Comparison of ENCODE assay signal across 8 cellular contexts in the genomic region with DNA sequence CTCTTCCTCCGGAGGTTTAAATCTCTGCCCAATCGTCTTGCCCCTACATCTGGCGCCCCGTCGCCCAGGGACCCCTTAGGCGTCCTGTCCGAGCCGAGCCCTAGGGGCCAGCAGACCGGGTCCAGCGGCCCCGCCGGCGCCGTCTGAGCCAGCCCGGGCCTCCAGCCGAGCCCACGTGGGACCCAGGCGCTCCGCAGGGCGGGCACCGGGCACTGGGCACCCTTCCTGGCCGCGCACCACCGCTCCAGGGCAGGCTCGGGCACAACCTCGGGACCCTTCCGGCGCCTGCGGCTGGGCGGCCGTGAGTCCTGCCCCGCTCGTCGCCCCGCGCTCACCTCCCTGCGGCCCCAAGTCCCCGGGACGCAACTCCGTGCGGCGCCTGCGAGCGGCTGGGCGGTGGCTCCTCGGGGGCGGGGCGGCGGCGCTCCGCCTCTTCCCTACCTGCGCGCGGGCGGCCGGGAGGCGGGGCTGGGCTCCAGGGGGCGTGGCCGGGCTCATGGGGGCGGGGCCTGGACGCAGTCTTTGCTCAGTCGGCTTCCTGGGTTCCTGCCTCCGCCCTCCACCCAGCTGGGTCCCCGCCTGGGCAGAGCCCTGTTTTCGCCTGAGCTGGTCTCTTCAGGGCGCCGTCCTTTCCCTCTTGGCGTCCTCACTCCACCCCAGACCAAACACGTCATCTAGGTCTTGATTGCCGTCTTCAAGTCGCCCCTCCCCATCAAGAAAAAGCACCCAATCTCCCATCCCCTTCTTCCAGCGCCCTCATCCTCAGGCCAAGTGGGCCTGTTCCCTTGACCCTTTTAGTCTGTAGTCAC. TPM values are rescaled to one million over a fixed set of nuclear protein-coding genes. Genes with fewer than 3 reads are reported as not detected.
DNase-seq lines count a peak whose midpoint lies in the region; ATAC-seq and TF ChIP-seq lines count a peak whose summit lies in the region.

RHBDF2 (minus strand) TSS at position 406 of the 809 bp plus-strand sequence. CDS start 19,899 bp downstream, outside the sequence.

- peaks cover 46% of the 10 kb centered on the region for H3K4me1 Mint-ChIP-seq in T-helper 1 cell treated with Interleukin-12 subunit alpha and Interleukin-12 subunit beta and Interleukin-4 antibody, amounts not matched to agents 30 μg/mL and 1 μg/mL, for 36 hours (ENCODE audit: low read depth)

- peaks cover 4% of the 10 kb centered on the region for H3K36me3 Mint-ChIP-seq in T-helper 1 cell treated with Interleukin-12 subunit alpha and Interleukin-12 subunit beta and Interleukin-4 antibody, amounts not matched to agents 30 μg/mL and 1 μg/mL, for 36 hours (ENCODE audit: low read depth)

- TF ChIP-seq CTCF in GM10266 (IDR thresholded peaks at IDR 0.05; ENCODE audit: control insufficient read depth, insufficient read depth, low read depth, missing control alignments) (no peak), adrenal gland (IDR thresholded peaks at IDR 0.05) (peak in 1 of 6 experiments; percentile 19), heart left ventricle (IDR thresholded peaks at IDR 0.05) (no peak), prostate gland (IDR thresholded peaks at IDR 0.05) (no peak)

- peak within 1 kb of the TSS in 3 of 4 donors; percentile 35 to 94 (median 38) for H3K4me3 ChIP-seq in adrenal gland
- peak within 1 kb of the TSS; percentile 46 to 85 (median 80) for H3K4me3 ChIP-seq in heart left ventricle
- H3K4me3 ChIP-seq in prostate gland = peak within 1 kb of the TSS; percentile 56 to 65

- no peaks in the 10 kb centered on the region for H3K9me3 Mint-ChIP-seq in T-helper 1 cell treated with Interleukin-12 subunit alpha and Interleukin-12 subunit beta and Interleukin-4 antibody, amounts not matched to agents 30 μg/mL and 1 μg/mL, for 36 hours

- no peaks in the 10 kb centered on the region for H3K27me3 ChIP-seq in adrenal gland
- no peaks in the 10 kb centered on the region for H3K27me3 ChIP-seq in heart left ventricle
- H3K27me3 ChIP-seq in prostate gland (replicated peaks; ENCODE audit: insufficient read depth) = no peaks in the 10 kb centered on the region

- peak within 1 kb of the TSS; percentile 97 for H3K27ac Mint-ChIP-seq in T-helper 1 cell treated with Interleukin-12 subunit alpha and Interleukin-12 subunit beta and Interleukin-4 antibody, amounts not matched to agents 30 μg/mL and 1 μg/mL, for 36 hours

- peak within 1 kb of the TSS; percentile 91 for H3K4me3 Mint-ChIP-seq in T-helper 1 cell treated with Interleukin-12 subunit alpha and Interleukin-12 subunit beta and Interleukin-4 antibody, amounts not matched to agents 30 μg/mL and 1 μg/mL, for 36 hours

- ATAC-seq in HG02588 (IDR thresholded peaks at IDR 0.05; ENCODE audit: unreplicated experiment) (peak; percentile 64), heart left ventricle (peak; percentile 71 to 90 (median 85))

- H3K36me3 ChIP-seq in adrenal gland (replicated peaks in 1 of 2) = no peaks in the 10 kb centered on the region
- no peaks in the 10 kb centered on the region for H3K36me3 ChIP-seq in heart left ventricle
- H3K36me3 ChIP-seq in prostate gland = no peaks in the 10 kb centered on the region

- DNase-seq in GM10266 (ENCODE audit: extremely low spot score) = peak; percentile 97
- peak; percentile 61 for DNase-seq in NCI-H1105 treated with DMSO at 0.1 percent for 48 hours (lab: John Stamatoyannopoulos, UW)
- DNase-seq in adrenal gland = peak; percentile 89 to 96 (median 92)
- DNase-seq in heart left ventricle = peak; percentile 88 to 97 (median 92)
- DNase-seq in prostate gland (ENCODE audit: low spot score) = peak; percentile 90
- DNase-seq in ureter (ENCODE audit: low spot score) = peak; percentile 96

- no peaks in the 10 kb centered on the region for H3K27me3 Mint-ChIP-seq in T-helper 1 cell treated with Interleukin-12 subunit alpha and Interleukin-12 subunit beta and Interleukin-4 antibody, amounts not matched to agents 30 μg/mL and 1 μg/mL, for 36 hours (ENCODE audit: low read depth)

- intact Hi-C loops in adrenal gland (cut with DNase I) (loop anchor here in 1 of 2 donors (10.0 kb wide), 1 partner anchor 96 kb away; no protein-coding TSS in a partner anchor), heart left ventricle (cut with DNase I) (loop anchor here in 5 of 10 donors (2.0 to 10.0 kb wide), 5 partner anchors 16 to 199 kb away; partner anchors contain the start of gene QRICH2 (in 1 of the 5)), prostate gland (cut with DNase I) (no loop called here)

- TF ChIP-seq POLR2A in adrenal gland (IDR thresholded peaks at IDR 0.05) (peak; percentile 66 to 85), heart left ventricle (IDR thresholded peaks at IDR 0.05) (peak; percentile 28 to 94), prostate gland (IDR thresholded peaks at IDR 0.05) (peak; percentile 95)

- 2 to 4% (median 3%) methylated on average over 17 to 72 of the region's 72 CpGs for WGBS in adrenal gland, 4 donors
- 2 to 6% (median 2%) methylated on average over 15 to 72 of the region's 72 CpGs for WGBS in heart left ventricle, 4 donors
- 2% methylated on average over 52 of the region's 72 CpGs for WGBS in prostate gland

- peaks cover 17 to 34% of the 10 kb centered on the region in 2 donors for H3K4me1 ChIP-seq in adrenal gland (replicated peaks in 1 of 2)
- H3K4me1 ChIP-seq in heart left ventricle = peaks cover 10 to 71% (median 42%) of the 10 kb centered on the region in 12 donors
- H3K4me1 ChIP-seq in prostate gland (replicated peaks) = peaks cover 9% of the 10 kb centered on the region

- H3K27ac ChIP-seq in adrenal gland = peak within 1 kb of the TSS; percentile 17 to 95 (median 77)
- H3K27ac ChIP-seq in heart left ventricle = peak within 1 kb of the TSS; percentile 72 to 96 (median 92)
- H3K27ac ChIP-seq in prostate gland = peak within 1 kb of the TSS; percentile 73 to 76

- H3K9me3 ChIP-seq in adrenal gland (replicated peaks in 1 of 3) = no peaks in the 10 kb centered on the region
- H3K9me3 ChIP-seq in heart left ventricle = no peaks in the 10 kb centered on the region
- no peaks in the 10 kb centered on the region for H3K9me3 ChIP-seq in prostate gland

RNA-seq across cellular contexts. Expression of gene RHBDF2, which starts in this region (rescaled TPM):
- total RNA-seq in adrenal gland (100 to 1,000 TPM in 1 of 8 donors, 10 to 100 TPM in 7; 12.3 to 156 (median 43.8) TPM), heart left ventricle (10 to 100 TPM in 7 of 9 donors, 1 to 10 TPM in 2; 6.3 to 49.4 (median 14.1) TPM), prostate gland (10 to 100 TPM; 29.9 to 31.1 TPM), ureter (41.6 TPM)
- polyA plus RNA-seq in adrenal gland (10 to 100 TPM in 2 of 3 donors, 1 to 10 TPM in 1; 4.9 to 39.3 (median 19.1) TPM), heart left ventricle (10 to 100 TPM; 11.7 to 18.3 TPM)

Comparison
In these comparisons a context has a peak if more than half of its experiments do, and no peak if none do; other contexts are left out.
1. Peak in every context shown above with its lines: DNase-seq, ATAC-seq, H3K4me3 ChIP-seq and H3K27ac ChIP-seq.